In genomic region chr7:44372560-44373417, GRCh38 we compare ENCODE assay signal across 23 cellular contexts. TPM values are rescaled to one million over a fixed set of nuclear protein-coding genes. Genes with fewer than 3 reads are reported as not detected.
A peak's percentile ranks its signal among the peaks of the same experiment; 100 is the strongest.
DNase-seq lines count a peak whose midpoint lies in the region; ATAC-seq and TF ChIP-seq lines count a peak whose summit lies in the region.
"Had no signal": no experiment of that assay in that cellular context is flagged by ENCODE, and none has a peak within 500 bp of the region (broad histone marks: within the 10 kb centered on the region; RNA-seq: fewer than 3 reads in every experiment).

No MANE protein-coding gene starts in this region.

- no peaks in the 10 kb centered on the region for H4K20me1 ChIP-seq in PC-3 (ENCODE audit: low read length)

- H3K4me3 Mint-ChIP-seq in activated CD4-positive, alpha-beta memory T cell treated with anti-CD3 and anti-CD28 coated beads, Interleukin-2, amount 10 ng/mL, durations not matched to agents 7 days and 5 days = no peak overlapping the region
- H3K4me3 Mint-ChIP-seq in activated CD4-positive, alpha-beta memory T cell treated with anti-CD3 and anti-CD28 coated beads for 36 hours = no peak overlapping the region
- H3K4me3 Mint-ChIP-seq: activated T-cell treated with anti-CD3 and anti-CD28 coated beads, Interleukin-2, amount 50 U/mL, for 4 hours; type B pancreatic cell had no signal

- intact Hi-C loops in activated CD4-positive, alpha-beta memory T cell treated with anti-CD3 and anti-CD28 coated beads for 36 hours (cut with micrococcal nuclease) = no loop called here
- intact Hi-C loops in PC-3 (cut with micrococcal nuclease) = loop anchor here (2.0 to 10.0 kb wide), 2 partner anchors 102 to 132 kb away; no protein-coding TSS in a partner anchor

- H3K27me3 Mint-ChIP-seq in activated CD4-positive, alpha-beta memory T cell treated with anti-CD3 and anti-CD28 coated beads, Interleukin-2, amount 10 ng/mL, durations not matched to agents 7 days and 5 days = peaks cover 33% of the 10 kb centered on the region
- peaks cover 10% of the 10 kb centered on the region for H3K27me3 Mint-ChIP-seq in activated CD4-positive, alpha-beta memory T cell treated with anti-CD3 and anti-CD28 coated beads for 36 hours

- CTCF ChIA-PET in activated CD4-positive, alpha-beta memory T cell treated with anti-CD3 and anti-CD28 coated beads, Interleukin-2, amount 10 ng/mL, durations not matched to agents 7 days and 5 days (lab: Charles Lee) = no interaction called here
- CTCF ChIA-PET in activated CD4-positive, alpha-beta memory T cell treated with anti-CD3 and anti-CD28 coated beads for 36 hours (lab: Charles Lee) = interaction anchor here (1.1 to 1.3 kb wide), 2 partner anchors 105 to 132 kb away, joined by 3 to 4 read pairs; no protein-coding TSS in a partner anchor
- CTCF ChIA-PET in PC-3 (lab: Charles Lee) = no interaction called here

- H3K27ac Mint-ChIP-seq in activated CD4-positive, alpha-beta memory T cell treated with anti-CD3 and anti-CD28 coated beads, Interleukin-2, amount 10 ng/mL, durations not matched to agents 7 days and 5 days = no peak overlapping the region
- no peak overlapping the region for H3K27ac Mint-ChIP-seq in activated CD4-positive, alpha-beta memory T cell treated with anti-CD3 and anti-CD28 coated beads for 36 hours
- H3K27ac Mint-ChIP-seq: type B pancreatic cell had no signal

- no peak overlapping the region for H3K9ac ChIP-seq in PC-3 (ENCODE audit: low read length)

- H3K4me3 ChIP-seq in PC-3 (ENCODE audit: low read length) = no peak overlapping the region

- H3F3A ChIP-seq in PC-3 (ENCODE audit: low read length, unreplicated experiment) = no peaks in the 10 kb centered on the region

- H3K79me2 ChIP-seq in PC-3 (ENCODE audit: low read length) = no peaks in the 10 kb centered on the region

- H3K4me1 ChIP-seq in PC-3 (ENCODE audit: insufficient read depth, low read length) = peaks cover 32% of the 10 kb centered on the region
- H3K4me1 ChIP-seq: BE2C had no signal

- H3K27me3 ChIP-seq in PC-3 (ENCODE audit: low read length) = no peaks in the 10 kb centered on the region
- H3K27me3 ChIP-seq: brain microvascular endothelial cell had no signal

- peaks cover 14% of the 10 kb centered on the region for H3K4me1 Mint-ChIP-seq in activated CD4-positive, alpha-beta memory T cell treated with anti-CD3 and anti-CD28 coated beads, Interleukin-2, amount 10 ng/mL, durations not matched to agents 7 days and 5 days
- H3K4me1 Mint-ChIP-seq in activated CD4-positive, alpha-beta memory T cell treated with anti-CD3 and anti-CD28 coated beads for 36 hours (ENCODE audit: low read depth) = peaks cover 1% of the 10 kb centered on the region

- H3K9me3 ChIP-seq in PC-3 (ENCODE audit: low read length) = no peaks in the 10 kb centered on the region
- H3K9me3 ChIP-seq: BE2C had no signal

- peak; percentile 31 for ATAC-seq in PC-3
- ATAC-seq: activated T-cell treated with anti-CD3 and anti-CD28 coated beads, Interleukin-2, amount 50 U/mL, for 4 hours; left colon had no signal

- no peak for TF ChIP-seq CTCF in PC-3 (conservative IDR thresholded peaks at IDR 0.05; ENCODE audit: low read depth, low read length)

- POLR2A ChIA-PET in activated CD4-positive, alpha-beta memory T cell treated with anti-CD3 and anti-CD28 coated beads, Interleukin-2, amount 10 ng/mL, durations not matched to agents 7 days and 5 days (lab: Charles Lee) = no interaction called here
- POLR2A ChIA-PET in activated CD4-positive, alpha-beta memory T cell treated with anti-CD3 and anti-CD28 coated beads for 36 hours (lab: Charles Lee) = no interaction called here
- POLR2A ChIA-PET in PC-3 (lab: Charles Lee; ENCODE audit: unreplicated experiment) = no interaction called here

- H3K36me3 ChIP-seq in PC-3 (ENCODE audit: low read depth, low read length) = no peaks in the 10 kb centered on the region
- H3K36me3 ChIP-seq: BE2C, brain microvascular endothelial cell had no signal

- no TSS peak for BruUV-seq in PC-3 (replicated peaks; lab: Mats Ljungman, UMichigan)

- peak; percentile 11 for DNase-seq in activated CD4-positive, alpha-beta memory T cell treated with anti-CD3 and anti-CD28 coated beads, Interleukin-2, amount 10 ng/mL, durations not matched to agents 7 days and 5 days
- no peak for DNase-seq in activated CD4-positive, alpha-beta memory T cell treated with anti-CD3 and anti-CD28 coated beads for 36 hours
- DNase-seq in PC-3 = peak; percentile 61
- DNase-seq in epithelial cell of prostate (ENCODE audit: low read depth, low spot score) = no peak
- DNase-seq in superior temporal gyrus (ENCODE audit: extremely low spot score) = peak; percentile 4
- DNase-seq in NCI-H526 treated with DMSO at 0.1 percent for 48 hours (lab: John Stamatoyannopoulos, UW) = no peak
- DNase-seq in NCI-H82 (lab: John Stamatoyannopoulos, UW) = no peak
- no peak for DNase-seq in NCI-H146 treated with DMSO at 0.1 percent for 48 hours (lab: John Stamatoyannopoulos, UW; ENCODE audit: unreplicated experiment)
- DNase-seq: activated CD4-positive, alpha-beta T cell treated with anti-CD3 and anti-CD28 coated beads for 1 hour; activated T-cell treated with anti-CD3 and anti-CD28 coated beads, Interleukin-2, amount 50 U/mL, for 4 hours; BE2C; brain microvascular endothelial cell; DMS153; mesendoderm; NCI-H1092; NCI-H187 treated with DMSO at 0.1 percent for 48 hours; NCI-H345; SHP77; small intestine; stimulated activated CD4-positive, alpha-beta T cell treated with anti-CD3 and anti-CD28 coated beads, Interleukin-2, amount 100 ng/mL, for 24 hours; SW 1271 had no signal

- H3K4me2 ChIP-seq in PC-3 (ENCODE audit: low read length) = peak overlapping the region; percentile 53

- no peaks in the 10 kb centered on the region for H3K9me2 ChIP-seq in PC-3 (replicated peaks; ENCODE audit: low read length)

- H3K27ac ChIP-seq in PC-3 (ENCODE audit: low read length) (0 out of 2 replicates have a peak overlapping the region, but pooled peaks have one; percentile 7), epithelial cell of prostate (peak overlapping the region; percentile 10)
- H3K27ac ChIP-seq: brain microvascular endothelial cell had no signal

- no peak overlapping the region for H2AFZ ChIP-seq in PC-3 (ENCODE audit: low read length)

- H3K36me3 Mint-ChIP-seq in activated CD4-positive, alpha-beta memory T cell treated with anti-CD3 and anti-CD28 coated beads, Interleukin-2, amount 10 ng/mL, durations not matched to agents 7 days and 5 days (ENCODE audit: low read depth) = no peaks in the 10 kb centered on the region
- H3K36me3 Mint-ChIP-seq in activated CD4-positive, alpha-beta memory T cell treated with anti-CD3 and anti-CD28 coated beads for 36 hours = no peaks in the 10 kb centered on the region
- H3K36me3 Mint-ChIP-seq: type B pancreatic cell had no signal

- H3K9me3 Mint-ChIP-seq in activated CD4-positive, alpha-beta memory T cell treated with anti-CD3 and anti-CD28 coated beads, Interleukin-2, amount 10 ng/mL, durations not matched to agents 7 days and 5 days = no peaks in the 10 kb centered on the region
- H3K9me3 Mint-ChIP-seq in activated CD4-positive, alpha-beta memory T cell treated with anti-CD3 and anti-CD28 coated beads for 36 hours = peaks cover 9% of the 10 kb centered on the region
- H3K9me3 Mint-ChIP-seq: type B pancreatic cell had no signal

RNA-seq across cellular contexts. Expression of gene CAMK2B, which starts 47.4 kb away (rescaled TPM):
- total RNA-seq in activated CD4-positive, alpha-beta memory T cell treated with anti-CD3 and anti-CD28 coated beads, Interleukin-2, amount 10 ng/mL, durations not matched to agents 7 days and 5 days = under 1 TPM in 1 of 2 experiments, not detected in 1; 0.10 TPM
- under 1 TPM; 0.46 to 0.76 TPM for total RNA-seq in activated CD4-positive, alpha-beta memory T cell treated with anti-CD3 and anti-CD28 coated beads for 36 hours
- 0.69 and 1.2 TPM in 2 replicates for total RNA-seq in PC-3 (2014; rRNA removed)

Comparison
In these comparisons a context has a peak if more than half of its experiments do, and no peak if none do; other contexts are left out.
1. DNase-seq: peak in activated CD4-positive, alpha-beta memory T cell treated with anti-CD3 and anti-CD28 coated beads, Interleukin-2, amount 10 ng/mL, durations not matched to agents 7 days and 5 days (single experiment), PC-3 (single experiment) and superior temporal gyrus (single experiment); none in activated CD4-positive, alpha-beta memory T cell treated with anti-CD3 and anti-CD28 coated beads for 36 hours (single experiment), epithelial cell of prostate (single experiment), NCI-H526 treated with DMSO at 0.1 percent for 48 hours (single experiment), NCI-H82 (single experiment) and NCI-H146 treated with DMSO at 0.1 percent for 48 hours (single experiment).